Comparison of ENCODE assay signal across 20 cellular contexts in genomic region chr3:64426551-64426950, GRCh38.
A peak's percentile ranks its signal among the peaks of the same experiment; 100 is the strongest.
DNase-seq lines count a peak whose midpoint lies in the region; ATAC-seq and TF ChIP-seq lines count a peak whose summit lies in the region.
"Had no signal": no experiment of that assay in that cellular context is flagged by ENCODE, and none has a peak within 500 bp of the region (broad histone marks: within the 10 kb centered on the region; RNA-seq: fewer than 3 reads in every experiment).

No MANE protein-coding gene starts in this region.

- H3K4me3 ChIP-seq in mammary epithelial cell (replicated peaks in 1 of 3; ENCODE audit: insufficient read depth in 1 of 3, low read depth in 2 of 3, low read length in 3 of 3) = no peak overlapping the region
- H3K4me3 ChIP-seq: A549, BLaER1 had no signal

- peak overlapping the region; percentile 49 for H2AFZ ChIP-seq in mammary epithelial cell (ENCODE audit: low read depth, low read length)

- in situ Hi-C loops in mammary epithelial cell (cut with MboI; ENCODE audit: low sequenced_read_pairs in 2 of 2) = no loop called here

- WGBS in mammary epithelial cell (ENCODE audit: low coverage, missing lambda C conversion rate) = 11% methylated on average over 3 of the region's 3 CpGs

- no TSS peak for BruUV-seq in mammary epithelial cell (replicated peaks; lab: Mats Ljungman, UMichigan)

- intact Hi-C loops in mammary epithelial cell (cut with micrococcal nuclease) = no loop called here

- dilution Hi-C loops in mammary epithelial cell (cut with HindIII; ENCODE audit: low sequenced_read_pairs) = no loop called here

- DNase-seq in NCI-H1417 (lab: John Stamatoyannopoulos, UW) = peak in 2 of 3 experiments; percentile 1 to 6
- DNase-seq in NCI-H1417 treated with DMSO at 0.1 percent for 48 hours (lab: John Stamatoyannopoulos, UW) = no peak
- peak; percentile 4 for DNase-seq in HPDE6-E6E7 (ENCODE audit: extremely low spot score)
- DNase-seq in mammary epithelial cell = peak; percentile 86
- no peak for DNase-seq in NCI-H524 (lab: John Stamatoyannopoulos, UW)
- DNase-seq in stimulated activated CD4-positive, alpha-beta T cell treated with anti-CD3 and anti-CD28 coated beads, Interleukin-2, amount 100 ng/mL, for 24 hours = no peak
- DNase-seq in NK-92 (lab: John Stamatoyannopoulos, UW; ENCODE audit: unreplicated experiment) = no peak
- DNase-seq: AML-193; CD4-positive, alpha-beta memory T cell; DMS153; DMS79; GDM1; GOT3; H7; HFFc6 had no signal

- H3K4me1 ChIP-seq in mammary epithelial cell (ENCODE audit: insufficient read depth, low read length) = peaks cover 15% of the 10 kb centered on the region
- H3K4me1 ChIP-seq: A549, BLaER1 had no signal

- no peaks in the 10 kb centered on the region for H3K27me3 ChIP-seq in mammary epithelial cell (ENCODE audit: insufficient read depth, low read length)
- H3K27me3 ChIP-seq: BLaER1 had no signal

- no peaks in the 10 kb centered on the region for H3K79me2 ChIP-seq in mammary epithelial cell (ENCODE audit: insufficient read depth, low read length)

- no peaks in the 10 kb centered on the region for H3K36me3 ChIP-seq in mammary epithelial cell (ENCODE audit: insufficient read depth, low read length)
- H3K36me3 ChIP-seq: BLaER1 had no signal

- TF ChIP-seq CTCF in mammary epithelial cell (conservative IDR thresholded peaks at IDR 0.05 in 1 of 2, IDR thresholded peaks at IDR 0.05 in 1 of 2; ENCODE audit: extremely low read depth in 1 of 2, insufficient read depth in 1 of 2, low read depth in 1 of 2, low read length in 2 of 2) = no peak

- peak overlapping the region; percentile 65 for H3K4me2 ChIP-seq in mammary epithelial cell (ENCODE audit: insufficient read depth, low read depth, low read length)
- H3K4me2 ChIP-seq: A549, BLaER1 had no signal

- peak; percentile 51 for ATAC-seq in esophagus mucosa
- ATAC-seq: A549, HCT116 had no signal

- CTCF ChIA-PET in mammary epithelial cell (lab: Charles Lee; ENCODE audit: low non-redundant PET) = no interaction called here

- no peaks in the 10 kb centered on the region for H3K9me3 ChIP-seq in mammary epithelial cell (replicated peaks; ENCODE audit: insufficient read depth, low read length)
- H3K9me3 ChIP-seq: A549, BLaER1 had no signal

- no peaks in the 10 kb centered on the region for H4K20me1 ChIP-seq in mammary epithelial cell (ENCODE audit: insufficient read depth, low read length)
- H4K20me1 ChIP-seq: BLaER1 had no signal

- H3K27ac ChIP-seq in mammary epithelial cell (ENCODE audit: insufficient read depth, low read depth, low read length) = peak overlapping the region; percentile 1
- H3K27ac ChIP-seq: 22Rv1, A549, BLaER1 had no signal

- H3K9ac ChIP-seq in mammary epithelial cell (ENCODE audit: insufficient read depth, low read length) = no peak overlapping the region
- H3K9ac ChIP-seq: BLaER1 had no signal

Comparison
In these comparisons a context has a peak if more than half of its experiments do, and no peak if none do; other contexts are left out.
1. DNase-seq: peak in NCI-H1417 (2 of 3), HPDE6-E6E7 (single experiment) and mammary epithelial cell (single experiment); none in NCI-H1417 treated with DMSO at 0.1 percent for 48 hours (single experiment), NCI-H524 (0 of 2), stimulated activated CD4-positive, alpha-beta T cell treated with anti-CD3 and anti-CD28 coated beads, Interleukin-2, amount 100 ng/mL, for 24 hours (0 of 2) and NK-92 (single experiment).